Comparison of ENCODE assay signal across 26 cellular contexts in genomic region chr14:68373124-68373646, GRCh38.
"Had no signal": no experiment of that assay in that cellular context is flagged by ENCODE, and none has a peak within 500 bp of the region (broad histone marks: within the 10 kb centered on the region; RNA-seq: fewer than 3 reads in every experiment).

No MANE protein-coding gene starts in this region.

- DNase-seq: activated CD4-positive, alpha-beta T cell treated with anti-CD3 and anti-CD28 coated beads for 1 hour; activated CD4-positive, alpha-beta T cell treated with anti-CD3 and anti-CD28 coated beads, Interleukin-2, amount 50 U/mL, for 1 hour; activated CD8-positive, alpha-beta T cell treated with anti-CD3 and anti-CD28 coated beads, Interleukin-2, amount 10 ng/mL, durations not matched to agents 7 days and 5 days; activated gamma-delta T cell; amniotic stem cell; colonic mucosa; dorsolateral prefrontal cortex; glutamatergic neuron; left ventricle myocardium superior; mammary epithelial cell; midbrain; right cardiac atrium; stimulated activated CD4-positive, alpha-beta T cell treated with anti-CD3 and anti-CD28 coated beads, Interleukin-1b, Interleukin-23, amount 100 ng/mL, for 48 hours; transverse colon; uterus had no signal

- H3K36me3 ChIP-seq: breast epithelium, colonic mucosa, esophagus muscularis mucosa, neutrophil, transverse colon, uterus had no signal

- H3K4me3 ChIP-seq: breast epithelium, colonic mucosa, dorsolateral prefrontal cortex, esophagus muscularis mucosa, hepatocyte, transverse colon, uterus had no signal

- H3K4me3 Mint-ChIP-seq: activated CD8-positive, alpha-beta T cell treated with anti-CD3 and anti-CD28 coated beads, Interleukin-2, amount 10 ng/mL, durations not matched to agents 7 days and 5 days; activated T-helper 1 cell treated with anti-CD3 and anti-CD28 coated beads, Interleukin-12 subunit alpha, Interleukin-12 subunit beta, Interleukin-2, Interleukin-4 antibody, amounts not matched to agents 30 ng/mL and 10 ng/mL and 1 ng/mL, durations not matched to agents 14 hours and 24 hours and 36 hours; natural killer cell treated with Interleukin-12 subunit alpha and Interleukin-12 subunit beta and Interleukin-15 and Interleukin-18, amount 100 ng/mL, for 72 hours; stimulated activated effector memory CD8-positive, alpha-beta T cell treated with anti-CD3 and anti-CD28 coated beads, Interleukin-12 subunit alpha, Interleukin-12 subunit beta, amount 100 ng/mL, for 72 hours; T-helper 2 cell treated with Interferon-gamma antibody and Interleukin-4, amounts not matched to agents 5 μg/mL and 100 μg/mL, for 36 hours had no signal

- H3K9me3 ChIP-seq: breast epithelium, colonic mucosa, esophagus muscularis mucosa, neutrophil, transverse colon, uterus had no signal

- H3K27ac Mint-ChIP-seq: activated CD8-positive, alpha-beta T cell treated with anti-CD3 and anti-CD28 coated beads, Interleukin-2, amount 10 ng/mL, durations not matched to agents 7 days and 5 days; activated naive CD4-positive, alpha-beta T cell treated with anti-CD3 and anti-CD28 coated beads, Interleukin-2, amount 50 U/mL, for 72 hours; activated T-helper 1 cell treated with anti-CD3 and anti-CD28 coated beads, Interleukin-12 subunit alpha, Interleukin-12 subunit beta, Interleukin-2, Interleukin-4 antibody, amounts not matched to agents 30 ng/mL and 10 ng/mL and 1 ng/mL, durations not matched to agents 14 hours and 24 hours and 36 hours; stimulated activated effector memory CD8-positive, alpha-beta T cell treated with anti-CD3 and anti-CD28 coated beads, Interleukin-12 subunit alpha, Interleukin-12 subunit beta, amount 100 ng/mL, for 72 hours; T-helper 2 cell treated with Interferon-gamma antibody and Interleukin-4, amounts not matched to agents 5 μg/mL and 100 μg/mL, for 36 hours had no signal

- H3K9me3 Mint-ChIP-seq: activated T-helper 1 cell treated with anti-CD3 and anti-CD28 coated beads, Interleukin-12 subunit alpha, Interleukin-12 subunit beta, Interleukin-2, Interleukin-4 antibody, amounts not matched to agents 30 ng/mL and 10 ng/mL and 1 ng/mL, durations not matched to agents 14 hours and 24 hours and 36 hours; natural killer cell treated with Interleukin-12 subunit alpha and Interleukin-12 subunit beta and Interleukin-15 and Interleukin-18, amount 100 ng/mL, for 72 hours; stimulated activated effector memory CD8-positive, alpha-beta T cell treated with anti-CD3 and anti-CD28 coated beads, Interleukin-12 subunit alpha, Interleukin-12 subunit beta, amount 100 ng/mL, for 72 hours; T-helper 2 cell treated with Interferon-gamma antibody and Interleukin-4, amounts not matched to agents 5 μg/mL and 100 μg/mL, for 36 hours had no signal

- H3K27ac ChIP-seq: colonic mucosa, dorsolateral prefrontal cortex, esophagus muscularis mucosa, neutrophil, parathyroid adenoma, VCaP had no signal

- H3K4me1 ChIP-seq: colonic mucosa, parathyroid adenoma had no signal

- H3K36me3 Mint-ChIP-seq: activated naive CD4-positive, alpha-beta T cell treated with anti-CD3 and anti-CD28 coated beads, Interleukin-2, amount 50 U/mL, for 72 hours; natural killer cell treated with Interleukin-12 subunit alpha and Interleukin-12 subunit beta and Interleukin-15 and Interleukin-18, amount 100 ng/mL, for 72 hours; stimulated activated effector memory CD8-positive, alpha-beta T cell treated with anti-CD3 and anti-CD28 coated beads, Interleukin-12 subunit alpha, Interleukin-12 subunit beta, amount 100 ng/mL, for 72 hours had no signal

- H3K27me3 Mint-ChIP-seq: natural killer cell treated with Interleukin-12 subunit alpha and Interleukin-12 subunit beta and Interleukin-15 and Interleukin-18, amount 100 ng/mL, for 72 hours had no signal

- ATAC-seq: activated CD8-positive, alpha-beta T cell treated with anti-CD3 and anti-CD28 coated beads, Interleukin-2, amount 10 ng/mL, durations not matched to agents 7 days and 5 days; activated naive CD4-positive, alpha-beta T cell treated with anti-CD3 and anti-CD28 coated beads, Interleukin-2, amount 50 U/mL, for 72 hours; left ventricle myocardium superior; natural killer cell treated with Interleukin-12 subunit alpha and Interleukin-12 subunit beta and Interleukin-15 and Interleukin-18, amount 100 ng/mL, for 72 hours; right cardiac atrium; stimulated activated effector memory CD8-positive, alpha-beta T cell treated with anti-CD3 and anti-CD28 coated beads, Interleukin-12 subunit alpha, Interleukin-12 subunit beta, amount 100 ng/mL, for 72 hours had no signal
